ENCODE assay signal across 8 cellular contexts in the genomic region with DNA sequence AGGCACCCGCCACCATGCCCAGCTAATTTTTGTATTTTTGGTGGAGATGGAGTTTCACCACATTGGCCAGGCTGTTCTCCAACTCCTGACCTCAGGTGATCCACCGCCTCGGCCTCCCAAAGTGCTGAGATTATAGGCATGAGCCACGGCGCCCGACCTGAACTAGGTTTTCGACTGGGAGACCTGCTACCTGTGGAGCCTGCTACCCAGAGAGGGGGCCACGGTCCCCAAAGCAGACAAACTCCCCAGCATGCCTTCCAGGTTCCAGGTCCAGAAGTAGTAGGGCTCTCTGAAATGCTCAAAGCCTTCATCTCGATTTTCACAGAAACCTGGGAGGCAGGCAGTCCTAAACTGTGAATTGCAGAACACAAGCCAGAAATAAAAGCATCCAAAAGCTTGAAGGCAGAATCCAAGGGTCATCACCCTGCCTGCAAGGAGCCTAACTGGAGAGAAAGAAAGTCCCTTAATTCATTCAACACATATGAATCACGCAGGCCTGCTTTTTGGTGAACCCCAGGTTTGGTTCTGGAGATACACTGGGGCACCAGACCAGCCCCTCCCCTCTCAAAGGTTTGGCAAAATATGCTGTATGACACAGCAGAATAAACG. TPM values are rescaled to one million over a fixed set of nuclear protein-coding genes. Genes with fewer than 3 reads are reported as not detected.
DNase-seq lines count a peak whose midpoint lies in the region; ATAC-seq and TF ChIP-seq lines count a peak whose summit lies in the region.

No MANE protein-coding gene starts in this region.

- no peaks in the 10 kb centered on the region for H3K9me3 Mint-ChIP-seq in activated CD4-positive, alpha-beta T cell treated with anti-CD3 and anti-CD28 coated beads, Interleukin-2, amount 10 ng/mL, durations not matched to agents 7 days and 5 days

- peak overlapping the region; percentile 92 for H3K4me3 Mint-ChIP-seq in activated CD4-positive, alpha-beta T cell treated with anti-CD3 and anti-CD28 coated beads, Interleukin-2, amount 10 ng/mL, durations not matched to agents 7 days and 5 days

- peak; percentile 7 for DNase-seq in activated CD4-positive, alpha-beta T cell treated with anti-CD3 and anti-CD28 coated beads, Interleukin-2, amount 10 ng/mL, durations not matched to agents 7 days and 5 days
- no peak for DNase-seq in foreskin fibroblast
- DNase-seq in gastrocnemius medialis, result no peak
- no peak for DNase-seq in NCI-H2196 (lab: John Stamatoyannopoulos, UW; ENCODE audit: unreplicated experiment)
- no peak for DNase-seq in SW480 (ENCODE audit: low spot score)
- no peak for DNase-seq in NCI-H69 (lab: John Stamatoyannopoulos, UW)

- CTCF ChIA-PET in activated CD4-positive, alpha-beta T cell treated with anti-CD3 and anti-CD28 coated beads, Interleukin-2, amount 10 ng/mL, durations not matched to agents 7 days and 5 days (lab: Charles Lee), result interaction anchor here (0.6 to 5.1 kb wide), 7 partner anchors 11 to 325 kb away, joined by 3 to 32 read pairs (median 5); no protein-coding TSS in a partner anchor

- peaks cover 75% of the 10 kb centered on the region for H3K4me1 Mint-ChIP-seq in activated CD4-positive, alpha-beta T cell treated with anti-CD3 and anti-CD28 coated beads, Interleukin-2, amount 10 ng/mL, durations not matched to agents 7 days and 5 days

- in situ Hi-C loops in gastrocnemius medialis (cut with MboI; ENCODE audit: low sequenced_read_pairs in 4 of 4), result loop anchor here in 2 of 4 donors (5.0 to 10.0 kb wide), 3 partner anchors 70 to 220 kb away; no protein-coding TSS in a partner anchor

- H3K27me3 ChIP-seq in gastrocnemius medialis, result no peaks in the 10 kb centered on the region

- ATAC-seq in gastrocnemius medialis, result peak in 1 of 2 donors; percentile 1
- ATAC-seq in GM21360 (IDR thresholded peaks at IDR 0.05; ENCODE audit: unreplicated experiment), result no peak

- no peak for TF ChIP-seq POLR2A in gastrocnemius medialis (IDR thresholded peaks at IDR 0.05)

- no peaks in the 10 kb centered on the region for H3K36me3 ChIP-seq in gastrocnemius medialis

- H3K4me1 ChIP-seq in gastrocnemius medialis, result peaks cover 31 to 37% of the 10 kb centered on the region in 2 donors

- TF ChIP-seq CTCF in GM12875 (IDR thresholded peaks at IDR 0.05; ENCODE audit: borderline replicate concordance, insufficient read depth, low read depth, low read length) (no peak), foreskin fibroblast (IDR thresholded peaks at IDR 0.05; ENCODE audit: low read depth, low read length) (no peak), gastrocnemius medialis (IDR thresholded peaks at IDR 0.05 in 4 of 5, conservative IDR thresholded peaks at IDR 0.05 in 1 of 5) (no peak)

- peaks cover 3% of the 10 kb centered on the region for H3K36me3 Mint-ChIP-seq in activated CD4-positive, alpha-beta T cell treated with anti-CD3 and anti-CD28 coated beads, Interleukin-2, amount 10 ng/mL, durations not matched to agents 7 days and 5 days (ENCODE audit: low read depth)

- intact Hi-C loops in gastrocnemius medialis (cut with DNase I; ENCODE audit: low total_unique reads), result loop anchor here (10.0 kb wide), 1 partner anchor 860 kb away; the partner anchor contains the start of gene RAPGEF6

- peak overlapping the region; percentile 98 for H3K27ac Mint-ChIP-seq in activated CD4-positive, alpha-beta T cell treated with anti-CD3 and anti-CD28 coated beads, Interleukin-2, amount 10 ng/mL, durations not matched to agents 7 days and 5 days

- peak overlapping the region; percentile 59 for H3K4me3 ChIP-seq in GM12875 (ENCODE audit: low read depth, low read length)
- H3K4me3 ChIP-seq in foreskin fibroblast (ENCODE audit: low read depth in 1 of 2, low read length in 2 of 2), result peak overlapping the region; percentile 54 to 80
- peak overlapping the region; percentile 60 to 74 (median 66) for H3K4me3 ChIP-seq in gastrocnemius medialis

- H3K9me3 ChIP-seq in gastrocnemius medialis, result no peaks in the 10 kb centered on the region

- POLR2A ChIA-PET in activated CD4-positive, alpha-beta T cell treated with anti-CD3 and anti-CD28 coated beads, Interleukin-2, amount 10 ng/mL, durations not matched to agents 7 days and 5 days (lab: Charles Lee), result interaction anchor here (1.0 to 1.5 kb wide), 2 partner anchors 15 to 109 kb away, joined by 4 read pairs; no protein-coding TSS in a partner anchor

- peak overlapping the region; percentile 77 to 84 (median 81) for H3K27ac ChIP-seq in gastrocnemius medialis

- no peaks in the 10 kb centered on the region for H3K27me3 Mint-ChIP-seq in activated CD4-positive, alpha-beta T cell treated with anti-CD3 and anti-CD28 coated beads, Interleukin-2, amount 10 ng/mL, durations not matched to agents 7 days and 5 days

RNA-seq across cellular contexts. Expression of gene IRF1, which starts 4.6 kb away (rescaled TPM):
- total RNA-seq in activated CD4-positive, alpha-beta T cell treated with anti-CD3 and anti-CD28 coated beads, Interleukin-2, amount 10 ng/mL, durations not matched to agents 7 days and 5 days, result 100 to 1,000 TPM; 289 to 302 TPM
- 10 to 100 TPM in 1 of 4 donors, 1 to 10 TPM in 3; 5.5 to 20.6 (median 8.4) TPM for total RNA-seq in gastrocnemius medialis

RNA-seq across cellular contexts. Expression of gene IL5, which starts 48.2 kb away (rescaled TPM):
- under 1 TPM; 0.25 to 0.33 TPM for total RNA-seq in activated CD4-positive, alpha-beta T cell treated with anti-CD3 and anti-CD28 coated beads, Interleukin-2, amount 10 ng/mL, durations not matched to agents 7 days and 5 days
- total RNA-seq in gastrocnemius medialis, result not detected

Comparison
In these comparisons a context has a peak if more than half of its experiments do, and no peak if none do; other contexts are left out.
1. RNA of gene IRF1, which starts 4.6 kb away (total RNA-seq): 289 to 302 TPM in activated CD4-positive, alpha-beta T cell treated with anti-CD3 and anti-CD28 coated beads, Interleukin-2, amount 10 ng/mL, durations not matched to agents 7 days and 5 days; 5.5 to 20.6 TPM in gastrocnemius medialis; every median in the first group is over 10 times any median in the second.
2. Peak in every context shown above with its lines, with median percentiles within 50 percentile points of each other: H3K4me3 ChIP-seq.